27 cellular contexts compared by ENCODE assay signal in the genomic region with DNA sequence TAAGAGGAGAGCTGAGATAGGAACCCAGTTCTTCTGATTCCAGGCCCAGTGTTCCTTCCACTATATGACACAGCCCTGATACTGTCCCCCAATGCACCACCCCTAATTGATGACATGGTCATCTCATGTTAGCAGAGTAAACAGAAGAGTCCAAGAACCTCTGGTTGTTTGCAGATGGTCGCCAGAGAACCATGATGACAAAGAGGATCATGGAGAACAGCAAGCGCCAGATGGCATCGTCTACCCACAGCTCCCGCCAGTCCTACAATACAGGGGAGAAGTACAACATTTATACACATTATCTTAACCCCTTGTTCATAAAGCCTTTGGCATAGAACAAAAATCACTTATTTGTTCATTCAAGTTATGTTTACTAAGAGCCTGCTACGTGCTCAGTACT.
"Had no signal": no experiment of that assay in that cellular context is flagged by ENCODE, and none has a peak within 500 bp of the region (broad histone marks: within the 10 kb centered on the region; RNA-seq: fewer than 3 reads in every experiment).

No MANE protein-coding gene starts in this region.

- H3K27ac Mint-ChIP-seq: activated CD4-positive, alpha-beta T cell treated with anti-CD3 and anti-CD28 coated beads, Interleukin-2, amount 10 ng/mL, durations not matched to agents 24 days and 14 days; activated CD8-positive, alpha-beta T cell treated with anti-CD3 and anti-CD28 coated beads, Interleukin-2, amount 10 ng/mL, durations not matched to agents 7 days and 5 days; activated naive CD8-positive, alpha-beta T cell; T-helper 17 cell; WTC11 had no signal

- H3K4me3 Mint-ChIP-seq: activated CD4-positive, alpha-beta T cell treated with anti-CD3 and anti-CD28 coated beads, Interleukin-2, amount 10 ng/mL, durations not matched to agents 24 days and 14 days; activated CD8-positive, alpha-beta T cell treated with anti-CD3 and anti-CD28 coated beads, Interleukin-2, amount 10 ng/mL, durations not matched to agents 7 days and 5 days; activated naive CD8-positive, alpha-beta T cell; naive thymus-derived CD4-positive, alpha-beta T cell; T-helper 17 cell; WTC11 had no signal

- ATAC-seq: activated CD8-positive, alpha-beta T cell treated with anti-CD3 and anti-CD28 coated beads, Interleukin-2, amount 10 ng/mL, durations not matched to agents 7 days and 5 days; body of pancreas; heart left ventricle; left lung; mucosa of descending colon; naive thymus-derived CD4-positive, alpha-beta T cell; right cardiac atrium; T-helper 17 cell; WTC11 had no signal

- H3K9me3 Mint-ChIP-seq: activated CD4-positive, alpha-beta T cell treated with anti-CD3 and anti-CD28 coated beads, Interleukin-2, amount 10 ng/mL, durations not matched to agents 24 days and 14 days; naive thymus-derived CD4-positive, alpha-beta T cell; WTC11 had no signal

- DNase-seq: activated CD4-positive, alpha-beta T cell treated with anti-CD3 and anti-CD28 coated beads, Interleukin-2, amount 10 ng/mL, durations not matched to agents 24 days and 14 days; activated CD8-positive, alpha-beta memory T cell treated with anti-CD3 and anti-CD28 coated beads, Interleukin-2, amount 50 U/mL, for 4 hours; activated CD8-positive, alpha-beta T cell treated with anti-CD3 and anti-CD28 coated beads, Interleukin-2, amount 10 ng/mL, durations not matched to agents 7 days and 5 days; activated effector memory CD4-positive, alpha-beta T cell treated with anti-CD3 and anti-CD28 coated beads, Interleukin-2, amount 50 U/mL, for 16 hours; activated T-cell treated with anti-CD3 and anti-CD28 coated beads, Interleukin-2, amount 50 U/mL, for 48 hours; amniotic stem cell; central memory CD4-positive, alpha-beta T cell; cortex of kidney; effector CD8-positive, alpha-beta T cell; foreskin fibroblast; heart left ventricle; islet precursor cell; left lung; mammary epithelial cell; mucosa of descending colon; naive thymus-derived CD4-positive, alpha-beta T cell; pancreas; right cardiac atrium; small intestine; stimulated activated CD4-positive, alpha-beta T cell treated with anti-CD3 and anti-CD28 coated beads, Interleukin-4, amount 100 ng/mL, for 4 hours; stimulated activated CD8-positive, alpha-beta memory T cell treated with anti-CD3 and anti-CD28 coated beads, Interleukin-4, amount 100 ng/mL, for 48 hours; stimulated activated naive CD4-positive, alpha-beta T cell treated with Interleukin-2 at 50 U/mL for 16 hours; T-helper 17 cell; upper lobe of left lung had no signal

- H3K4me1 Mint-ChIP-seq: activated CD4-positive, alpha-beta T cell treated with anti-CD3 and anti-CD28 coated beads, Interleukin-2, amount 10 ng/mL, durations not matched to agents 24 days and 14 days; WTC11 had no signal

- H3K27me3 Mint-ChIP-seq: activated CD4-positive, alpha-beta T cell treated with anti-CD3 and anti-CD28 coated beads, Interleukin-2, amount 10 ng/mL, durations not matched to agents 24 days and 14 days; activated naive CD8-positive, alpha-beta T cell; naive thymus-derived CD4-positive, alpha-beta T cell; T-helper 17 cell had no signal
